1 cellular context compared by ENCODE assay signal in the genomic region with DNA sequence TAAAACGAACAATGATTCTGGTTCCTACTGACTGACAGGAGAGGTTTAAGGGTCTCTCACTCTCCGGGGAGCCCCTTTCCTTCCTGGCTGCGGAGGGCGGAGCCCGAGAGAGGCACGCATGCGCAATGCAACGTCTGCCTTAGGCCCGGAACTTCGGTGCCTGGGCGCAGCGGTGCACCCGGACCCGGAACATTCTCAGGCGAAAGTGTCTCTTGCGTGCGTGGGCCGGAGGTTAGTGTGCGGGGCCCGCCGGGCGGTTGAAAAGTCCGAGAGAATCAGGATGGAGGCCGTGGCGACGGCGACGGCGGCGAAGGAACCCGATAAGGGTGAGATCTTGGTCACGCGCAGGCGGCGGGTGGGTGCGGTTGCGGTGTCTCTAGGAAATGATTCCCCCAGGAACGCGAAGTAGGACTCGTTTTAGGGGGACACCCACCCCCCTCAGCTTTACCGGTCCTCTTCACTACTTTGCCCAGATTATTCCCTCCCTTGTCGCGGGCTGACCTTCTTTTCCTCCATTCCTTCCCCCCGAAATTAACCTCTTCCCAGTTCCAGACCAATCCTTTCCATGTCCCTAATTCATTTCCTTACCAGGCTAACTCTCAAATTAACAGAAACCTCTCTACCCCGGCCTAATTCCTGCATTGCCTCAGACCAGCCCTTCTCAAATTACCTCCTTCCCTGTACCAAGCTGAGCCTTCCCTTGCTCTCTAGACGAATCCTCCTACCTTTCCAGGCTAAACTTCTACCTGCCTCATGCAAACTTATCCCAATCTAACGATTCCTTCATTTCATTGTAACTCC.
TF ChIP-seq lines count a peak whose summit lies in the region.

A gene (plus strand): TSS at position 142 of the 801 bp plus-strand sequence. CDS start 139 bp downstream, at position 281.

TF ChIP-seq in HepG2, 621 proteins besides CTCF, POLR2A, EP300 and RAD21 (continued from another document and continues in another):
- TF ChIP-seq TAF15 (IDR thresholded peaks at IDR 0.05; ENCODE audit: low read depth, low read length, poor library complexity, severe bottlenecking) (no peak), RBM22 (optimal IDR thresholded peaks at IDR 0.05; ENCODE audit: low read length) (no peak), HIVEP1 (CRISPR knock-in tag; IDR thresholded peaks at IDR 0.05) (peak; percentile 86), MIER3 (CRISPR knock-in tag; IDR thresholded peaks at IDR 0.05; ENCODE audit: borderline replicate concordance) (peak; percentile 79; the same call in 1 of the 2 replicates), EEA1 (CRISPR knock-in tag; IDR thresholded peaks at IDR 0.05; ENCODE audit: borderline replicate concordance) (no peak), KAT2B (IDR thresholded peaks at IDR 0.05; ENCODE audit: borderline replicate concordance, low read depth, low read length) (no peak), EHMT2 (IDR thresholded peaks at IDR 0.05; ENCODE audit: borderline replicate concordance, low read depth, low read length) (no peak), PCBP2 (optimal IDR thresholded peaks at IDR 0.05; ENCODE audit: low read depth, low read length, poor library complexity, severe bottlenecking) (no peak), MED8 (CRISPR knock-in tag; IDR thresholded peaks at IDR 0.05; ENCODE audit: insufficient replicate concordance) (no peak), HMG20A (CRISPR knock-in tag; IDR thresholded peaks at IDR 0.05; ENCODE audit: borderline replicate concordance) (no peak), JARID2 (CRISPR knock-in tag; IDR thresholded peaks at IDR 0.05; ENCODE audit: insufficient replicate concordance) (no peak), ATAD3A (CRISPR knock-in tag; IDR thresholded peaks at IDR 0.05) (no peak), TSC22D2 (CRISPR knock-in tag; IDR thresholded peaks at IDR 0.05; ENCODE audit: borderline replicate concordance) (no peak), TARDBP (CRISPR knock-in tag; IDR thresholded peaks at IDR 0.05) (peak; percentile 72; the same call in 1 of the 2 replicates), ZMYM3 (CRISPR knock-in tag; IDR thresholded peaks at IDR 0.05) (peak; percentile 75; the same call in 1 of the 2 replicates), ZZZ3 (CRISPR knock-in tag; IDR thresholded peaks at IDR 0.05; ENCODE audit: borderline replicate concordance) (peak; percentile 85; the same call in 1 of the 2 replicates), ZNF225 (CRISPR knock-in tag; IDR thresholded peaks at IDR 0.05) (0 out of 2 replicates have a peak, but pooled peaks have one; percentile 62), ARNTL (CRISPR knock-in tag; IDR thresholded peaks at IDR 0.05) (0 out of 2 replicates have a peak, but pooled peaks have one; percentile 55), ZNF382 (CRISPR knock-in tag; IDR thresholded peaks at IDR 0.05; ENCODE audit: borderline replicate concordance) (no peak), JDP2 (CRISPR knock-in tag; IDR thresholded peaks at IDR 0.05; ENCODE audit: borderline replicate concordance) (no peak), TEAD3 (CRISPR knock-in tag; optimal IDR thresholded peaks at IDR 0.05; ENCODE audit: borderline replicate concordance) (peak; percentile 45), ZNF431 (CRISPR knock-in tag; IDR thresholded peaks at IDR 0.05; ENCODE audit: borderline replicate concordance, low read depth) (no peak), ZNF33A (CRISPR knock-in tag; IDR thresholded peaks at IDR 0.05; ENCODE audit: borderline replicate concordance) (0 out of 2 replicates have a peak, but pooled peaks have one; percentile 45), ZNF616 (CRISPR knock-in tag; IDR thresholded peaks at IDR 0.05; ENCODE audit: low read depth) (peak; percentile 63; the same call in 1 of the 2 replicates), RARA (CRISPR knock-in tag; IDR thresholded peaks at IDR 0.05) (peak; percentile 39; the same call in 1 of the 2 replicates), GZF1 (CRISPR knock-in tag; IDR thresholded peaks at IDR 0.05) (0 out of 2 replicates have a peak, but pooled peaks have one; percentile 59), FOXK2 (IDR thresholded peaks at IDR 0.05) (no peak), ZNF446 (CRISPR knock-in tag; IDR thresholded peaks at IDR 0.05) (no peak), MXI1 (IDR thresholded peaks at IDR 0.05; ENCODE audit: borderline replicate concordance, low read depth, low read length) (peak; percentile 70; the same call in 1 of the 3 replicates)
- TF ChIP-seq, protein P1, sequence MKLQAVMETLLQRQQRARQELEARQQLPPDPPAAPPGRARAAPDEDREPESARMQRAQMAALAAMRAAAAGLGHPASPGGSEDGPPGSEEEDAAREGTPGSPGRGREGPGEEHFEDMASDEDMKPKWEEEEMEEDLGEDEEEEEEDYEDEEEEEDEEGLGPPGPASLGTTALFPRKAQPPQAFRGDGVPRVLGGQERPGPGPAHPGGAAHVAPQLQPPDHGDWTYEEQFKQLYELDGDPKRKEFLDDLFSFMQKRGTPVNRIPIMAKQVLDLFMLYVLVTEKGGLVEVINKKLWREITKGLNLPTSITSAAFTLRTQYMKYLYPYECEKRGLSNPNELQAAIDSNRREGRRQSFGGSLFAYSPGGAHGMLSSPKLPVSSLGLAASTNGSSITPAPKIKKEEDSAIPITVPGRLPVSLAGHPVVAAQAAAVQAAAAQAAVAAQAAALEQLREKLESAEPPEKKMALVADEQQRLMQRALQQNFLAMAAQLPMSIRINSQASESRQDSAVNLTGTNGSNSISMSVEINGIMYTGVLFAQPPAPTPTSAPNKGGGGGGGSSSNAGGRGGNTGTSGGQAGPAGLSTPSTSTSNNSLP (IDR thresholded peaks at IDR 0.05; ENCODE audit: low read depth, low read length): no peak
- TF ChIP-seq, protein P2, sequence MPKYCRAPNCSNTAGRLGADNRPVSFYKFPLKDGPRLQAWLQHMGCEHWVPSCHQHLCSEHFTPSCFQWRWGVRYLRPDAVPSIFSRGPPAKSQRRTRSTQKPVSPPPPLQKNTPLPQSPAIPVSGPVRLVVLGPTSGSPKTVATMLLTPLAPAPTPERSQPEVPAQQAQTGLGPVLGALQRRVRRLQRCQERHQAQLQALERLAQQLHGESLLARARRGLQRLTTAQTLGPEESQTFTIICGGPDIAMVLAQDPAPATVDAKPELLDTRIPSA (CRISPR knock-in tag; IDR thresholded peaks at IDR 0.05; ENCODE audit: borderline replicate concordance): no peak
- TF ChIP-seq, protein P3, sequence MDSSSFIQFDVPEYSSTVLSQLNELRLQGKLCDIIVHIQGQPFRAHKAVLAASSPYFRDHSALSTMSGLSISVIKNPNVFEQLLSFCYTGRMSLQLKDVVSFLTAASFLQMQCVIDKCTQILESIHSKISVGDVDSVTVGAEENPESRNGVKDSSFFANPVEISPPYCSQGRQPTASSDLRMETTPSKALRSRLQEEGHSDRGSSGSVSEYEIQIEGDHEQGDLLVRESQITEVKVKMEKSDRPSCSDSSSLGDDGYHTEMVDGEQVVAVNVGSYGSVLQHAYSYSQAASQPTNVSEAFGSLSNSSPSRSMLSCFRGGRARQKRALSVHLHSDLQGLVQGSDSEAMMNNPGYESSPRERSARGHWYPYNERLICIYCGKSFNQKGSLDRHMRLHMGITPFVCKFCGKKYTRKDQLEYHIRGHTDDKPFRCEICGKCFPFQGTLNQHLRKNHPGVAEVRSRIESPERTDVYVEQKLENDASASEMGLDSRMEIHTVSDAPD (CRISPR knock-in tag; IDR thresholded peaks at IDR 0.05): no peak
- TF ChIP-seq, protein P4, sequence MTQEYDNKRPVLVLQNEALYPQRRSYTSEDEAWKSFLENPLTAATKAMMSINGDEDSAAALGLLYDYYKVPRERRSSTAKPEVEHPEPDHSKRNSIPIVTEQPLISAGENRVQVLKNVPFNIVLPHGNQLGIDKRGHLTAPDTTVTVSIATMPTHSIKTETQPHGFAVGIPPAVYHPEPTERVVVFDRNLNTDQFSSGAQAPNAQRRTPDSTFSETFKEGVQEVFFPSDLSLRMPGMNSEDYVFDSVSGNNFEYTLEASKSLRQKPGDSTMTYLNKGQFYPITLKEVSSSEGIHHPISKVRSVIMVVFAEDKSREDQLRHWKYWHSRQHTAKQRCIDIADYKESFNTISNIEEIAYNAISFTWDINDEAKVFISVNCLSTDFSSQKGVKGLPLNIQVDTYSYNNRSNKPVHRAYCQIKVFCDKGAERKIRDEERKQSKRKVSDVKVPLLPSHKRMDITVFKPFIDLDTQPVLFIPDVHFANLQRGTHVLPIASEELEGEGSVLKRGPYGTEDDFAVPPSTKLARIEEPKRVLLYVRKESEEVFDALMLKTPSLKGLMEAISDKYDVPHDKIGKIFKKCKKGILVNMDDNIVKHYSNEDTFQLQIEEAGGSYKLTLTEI (CRISPR knock-in tag; conservative IDR thresholded peaks at IDR 0.05): no peak
- TF ChIP-seq, protein P5, sequence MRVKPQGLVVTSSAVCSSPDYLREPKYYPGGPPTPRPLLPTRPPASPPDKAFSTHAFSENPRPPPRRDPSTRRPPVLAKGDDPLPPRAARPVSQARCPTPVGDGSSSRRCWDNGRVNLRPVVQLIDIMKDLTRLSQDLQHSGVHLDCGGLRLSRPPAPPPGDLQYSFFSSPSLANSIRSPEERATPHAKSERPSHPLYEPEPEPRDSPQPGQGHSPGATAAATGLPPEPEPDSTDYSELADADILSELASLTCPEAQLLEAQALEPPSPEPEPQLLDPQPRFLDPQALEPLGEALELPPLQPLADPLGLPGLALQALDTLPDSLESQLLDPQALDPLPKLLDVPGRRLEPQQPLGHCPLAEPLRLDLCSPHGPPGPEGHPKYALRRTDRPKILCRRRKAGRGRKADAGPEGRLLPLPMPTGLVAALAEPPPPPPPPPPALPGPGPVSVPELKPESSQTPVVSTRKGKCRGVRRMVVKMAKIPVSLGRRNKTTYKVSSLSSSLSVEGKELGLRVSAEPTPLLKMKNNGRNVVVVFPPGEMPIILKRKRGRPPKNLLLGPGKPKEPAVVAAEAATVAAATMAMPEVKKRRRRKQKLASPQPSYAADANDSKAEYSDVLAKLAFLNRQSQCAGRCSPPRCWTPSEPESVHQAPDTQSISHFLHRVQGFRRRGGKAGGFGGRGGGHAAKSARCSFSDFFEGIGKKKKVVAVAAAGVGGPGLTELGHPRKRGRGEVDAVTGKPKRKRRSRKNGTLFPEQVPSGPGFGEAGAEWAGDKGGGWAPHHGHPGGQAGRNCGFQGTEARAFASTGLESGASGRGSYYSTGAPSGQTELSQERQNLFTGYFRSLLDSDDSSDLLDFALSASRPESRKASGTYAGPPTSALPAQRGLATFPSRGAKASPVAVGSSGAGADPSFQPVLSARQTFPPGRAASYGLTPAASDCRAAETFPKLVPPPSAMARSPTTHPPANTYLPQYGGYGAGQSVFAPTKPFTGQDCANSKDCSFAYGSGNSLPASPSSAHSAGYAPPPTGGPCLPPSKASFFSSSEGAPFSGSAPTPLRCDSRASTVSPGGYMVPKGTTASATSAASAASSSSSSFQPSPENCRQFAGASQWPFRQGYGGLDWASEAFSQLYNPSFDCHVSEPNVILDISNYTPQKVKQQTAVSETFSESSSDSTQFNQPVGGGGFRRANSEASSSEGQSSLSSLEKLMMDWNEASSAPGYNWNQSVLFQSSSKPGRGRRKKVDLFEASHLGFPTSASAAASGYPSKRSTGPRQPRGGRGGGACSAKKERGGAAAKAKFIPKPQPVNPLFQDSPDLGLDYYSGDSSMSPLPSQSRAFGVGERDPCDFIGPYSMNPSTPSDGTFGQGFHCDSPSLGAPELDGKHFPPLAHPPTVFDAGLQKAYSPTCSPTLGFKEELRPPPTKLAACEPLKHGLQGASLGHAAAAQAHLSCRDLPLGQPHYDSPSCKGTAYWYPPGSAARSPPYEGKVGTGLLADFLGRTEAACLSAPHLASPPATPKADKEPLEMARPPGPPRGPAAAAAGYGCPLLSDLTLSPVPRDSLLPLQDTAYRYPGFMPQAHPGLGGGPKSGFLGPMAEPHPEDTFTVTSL (CRISPR knock-in tag; IDR thresholded peaks at IDR 0.05; ENCODE audit: borderline replicate concordance): no peak
- TF ChIP-seq, protein P6, sequence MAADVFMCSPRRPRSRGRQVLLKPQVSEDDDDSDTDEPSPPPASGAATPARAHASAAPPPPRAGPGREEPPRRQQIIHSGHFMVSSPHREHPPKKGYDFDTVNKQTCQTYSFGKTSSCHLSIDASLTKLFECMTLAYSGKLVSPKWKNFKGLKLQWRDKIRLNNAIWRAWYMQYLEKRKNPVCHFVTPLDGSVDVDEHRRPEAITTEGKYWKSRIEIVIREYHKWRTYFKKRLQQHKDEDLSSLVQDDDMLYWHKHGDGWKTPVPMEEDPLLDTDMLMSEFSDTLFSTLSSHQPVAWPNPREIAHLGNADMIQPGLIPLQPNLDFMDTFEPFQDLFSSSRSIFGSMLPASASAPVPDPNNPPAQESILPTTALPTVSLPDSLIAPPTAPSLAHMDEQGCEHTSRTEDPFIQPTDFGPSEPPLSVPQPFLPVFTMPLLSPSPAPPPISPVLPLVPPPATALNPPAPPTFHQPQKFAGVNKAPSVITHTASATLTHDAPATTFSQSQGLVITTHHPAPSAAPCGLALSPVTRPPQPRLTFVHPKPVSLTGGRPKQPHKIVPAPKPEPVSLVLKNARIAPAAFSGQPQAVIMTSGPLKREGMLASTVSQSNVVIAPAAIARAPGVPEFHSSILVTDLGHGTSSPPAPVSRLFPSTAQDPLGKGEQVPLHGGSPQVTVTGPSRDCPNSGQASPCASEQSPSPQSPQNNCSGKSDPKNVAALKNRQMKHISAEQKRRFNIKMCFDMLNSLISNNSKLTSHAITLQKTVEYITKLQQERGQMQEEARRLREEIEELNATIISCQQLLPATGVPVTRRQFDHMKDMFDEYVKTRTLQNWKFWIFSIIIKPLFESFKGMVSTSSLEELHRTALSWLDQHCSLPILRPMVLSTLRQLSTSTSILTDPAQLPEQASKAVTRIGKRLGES (CRISPR knock-in tag; IDR thresholded peaks at IDR 0.05; ENCODE audit: borderline replicate concordance): 0 out of 2 replicates have a peak, but pooled peaks have one; percentile 55
- TF ChIP-seq, protein P7, sequence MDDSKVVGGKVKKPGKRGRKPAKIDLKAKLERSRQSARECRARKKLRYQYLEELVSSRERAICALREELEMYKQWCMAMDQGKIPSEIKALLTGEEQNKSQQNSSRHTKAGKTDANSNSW (CRISPR knock-in tag; IDR thresholded peaks at IDR 0.05; ENCODE audit: borderline replicate concordance): no peak
- TF ChIP-seq, protein P8, sequence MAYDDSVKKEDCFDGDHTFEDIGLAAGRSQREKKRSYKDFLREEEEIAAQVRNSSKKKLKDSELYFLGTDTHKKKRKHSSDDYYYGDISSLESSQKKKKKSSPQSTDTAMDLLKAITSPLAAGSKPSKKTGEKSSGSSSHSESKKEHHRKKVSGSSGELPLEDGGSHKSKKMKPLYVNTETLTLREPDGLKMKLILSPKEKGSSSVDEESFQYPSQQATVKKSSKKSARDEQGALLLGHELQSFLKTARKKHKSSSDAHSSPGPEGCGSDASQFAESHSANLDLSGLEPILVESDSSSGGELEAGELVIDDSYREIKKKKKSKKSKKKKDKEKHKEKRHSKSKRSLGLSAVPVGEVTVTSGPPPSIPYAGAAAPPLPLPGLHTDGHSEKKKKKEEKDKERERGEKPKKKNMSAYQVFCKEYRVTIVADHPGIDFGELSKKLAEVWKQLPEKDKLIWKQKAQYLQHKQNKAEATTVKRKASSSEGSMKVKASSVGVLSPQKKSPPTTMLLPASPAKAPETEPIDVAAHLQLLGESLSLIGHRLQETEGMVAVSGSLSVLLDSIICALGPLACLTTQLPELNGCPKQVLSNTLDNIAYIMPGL (CRISPR knock-in tag; IDR thresholded peaks at IDR 0.05; ENCODE audit: borderline replicate concordance in 1 of 2, low read depth in 1 of 2): peak; percentile 87 to 90
- TF ChIP-seq, protein P9, sequence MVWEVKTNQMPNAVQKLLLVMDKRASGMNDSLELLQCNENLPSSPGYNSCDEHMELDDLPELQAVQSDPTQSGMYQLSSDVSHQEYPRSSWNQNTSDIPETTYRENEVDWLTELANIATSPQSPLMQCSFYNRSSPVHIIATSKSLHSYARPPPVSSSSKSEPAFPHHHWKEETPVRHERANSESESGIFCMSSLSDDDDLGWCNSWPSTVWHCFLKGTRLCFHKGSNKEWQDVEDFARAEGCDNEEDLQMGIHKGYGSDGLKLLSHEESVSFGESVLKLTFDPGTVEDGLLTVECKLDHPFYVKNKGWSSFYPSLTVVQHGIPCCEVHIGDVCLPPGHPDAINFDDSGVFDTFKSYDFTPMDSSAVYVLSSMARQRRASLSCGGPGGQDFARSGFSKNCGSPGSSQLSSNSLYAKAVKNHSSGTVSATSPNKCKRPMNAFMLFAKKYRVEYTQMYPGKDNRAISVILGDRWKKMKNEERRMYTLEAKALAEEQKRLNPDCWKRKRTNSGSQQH (CRISPR knock-in tag; IDR thresholded peaks at IDR 0.05; ENCODE audit: low read depth): peak; percentile 95
